ENCODE assay signal across 15 cellular contexts in genomic region chr19:52584686-52585085, GRCh38.
"Had no signal": no experiment of that assay in that cellular context is flagged by ENCODE, and none has a peak within 500 bp of the region (broad histone marks: within the 10 kb centered on the region; RNA-seq: fewer than 3 reads in every experiment).

No MANE protein-coding gene starts in this region.

- ATAC-seq: activated CD4-positive, alpha-beta T cell treated with anti-CD3 and anti-CD28 coated beads for 36 hours; activated naive CD8-positive, alpha-beta T cell treated with anti-CD3 and anti-CD28 coated beads, Interleukin-2, amount 50 U/mL, for 24 hours; gastroesophageal sphincter; mucosa of descending colon had no signal

- H3K79me2 ChIP-seq: hepatocyte had no signal

- H3K27ac ChIP-seq: coronary artery, hepatocyte, ovary, transverse colon had no signal

- H3K36me3 ChIP-seq: ovary had no signal

- H3K4me3 Mint-ChIP-seq: activated CD4-positive, alpha-beta memory T cell treated with anti-CD3 and anti-CD28 coated beads, Interleukin-2, amount 10 ng/mL, durations not matched to agents 7 days and 5 days; activated CD4-positive, alpha-beta T cell treated with anti-CD3 and anti-CD28 coated beads for 36 hours; activated naive CD8-positive, alpha-beta T cell treated with anti-CD3 and anti-CD28 coated beads, Interleukin-2, amount 50 U/mL, for 24 hours; immature natural killer cell; nephron had no signal

- H3K27ac Mint-ChIP-seq: activated CD4-positive, alpha-beta memory T cell treated with anti-CD3 and anti-CD28 coated beads, Interleukin-2, amount 10 ng/mL, durations not matched to agents 7 days and 5 days; activated CD4-positive, alpha-beta T cell treated with anti-CD3 and anti-CD28 coated beads for 36 hours; activated naive CD8-positive, alpha-beta T cell treated with anti-CD3 and anti-CD28 coated beads, Interleukin-2, amount 50 U/mL, for 24 hours; immature natural killer cell; nephron had no signal

- H3K27me3 ChIP-seq: gastroesophageal sphincter, hepatocyte, ovary, transverse colon had no signal

- H2AFZ ChIP-seq: hepatocyte had no signal

- H3K4me3 ChIP-seq: coronary artery, hepatocyte, mucosa of descending colon, ovary had no signal

- DNase-seq: activated CD4-positive, alpha-beta memory T cell treated with anti-CD3 and anti-CD28 coated beads, Interleukin-2, amount 10 ng/mL, durations not matched to agents 7 days and 5 days; activated CD4-positive, alpha-beta T cell treated with anti-CD3 and anti-CD28 coated beads for 36 hours; activated CD8-positive, alpha-beta memory T cell treated with anti-CD3 and anti-CD28 coated beads, Interleukin-2, amount 50 U/mL, for 48 hours; activated naive CD8-positive, alpha-beta T cell treated with anti-CD3 and anti-CD28 coated beads, Interleukin-2, amount 50 U/mL, for 24 hours; caudate nucleus; effector CD4-positive, alpha-beta T cell; immature natural killer cell; mucosa of descending colon; T1000; transverse colon had no signal

- H3K9me3 ChIP-seq: gastroesophageal sphincter, ovary had no signal

- H3K27me3 Mint-ChIP-seq: activated CD4-positive, alpha-beta memory T cell treated with anti-CD3 and anti-CD28 coated beads, Interleukin-2, amount 10 ng/mL, durations not matched to agents 7 days and 5 days; activated CD4-positive, alpha-beta T cell treated with anti-CD3 and anti-CD28 coated beads for 36 hours; activated naive CD8-positive, alpha-beta T cell treated with anti-CD3 and anti-CD28 coated beads, Interleukin-2, amount 50 U/mL, for 24 hours had no signal

- H3K4me1 Mint-ChIP-seq: activated CD4-positive, alpha-beta memory T cell treated with anti-CD3 and anti-CD28 coated beads, Interleukin-2, amount 10 ng/mL, durations not matched to agents 7 days and 5 days; activated CD4-positive, alpha-beta T cell treated with anti-CD3 and anti-CD28 coated beads for 36 hours; activated naive CD8-positive, alpha-beta T cell treated with anti-CD3 and anti-CD28 coated beads, Interleukin-2, amount 50 U/mL, for 24 hours; immature natural killer cell; nephron had no signal

- H3K4me1 ChIP-seq: transverse colon had no signal

- H3K4me2 ChIP-seq: hepatocyte had no signal
